In the genomic region with DNA sequence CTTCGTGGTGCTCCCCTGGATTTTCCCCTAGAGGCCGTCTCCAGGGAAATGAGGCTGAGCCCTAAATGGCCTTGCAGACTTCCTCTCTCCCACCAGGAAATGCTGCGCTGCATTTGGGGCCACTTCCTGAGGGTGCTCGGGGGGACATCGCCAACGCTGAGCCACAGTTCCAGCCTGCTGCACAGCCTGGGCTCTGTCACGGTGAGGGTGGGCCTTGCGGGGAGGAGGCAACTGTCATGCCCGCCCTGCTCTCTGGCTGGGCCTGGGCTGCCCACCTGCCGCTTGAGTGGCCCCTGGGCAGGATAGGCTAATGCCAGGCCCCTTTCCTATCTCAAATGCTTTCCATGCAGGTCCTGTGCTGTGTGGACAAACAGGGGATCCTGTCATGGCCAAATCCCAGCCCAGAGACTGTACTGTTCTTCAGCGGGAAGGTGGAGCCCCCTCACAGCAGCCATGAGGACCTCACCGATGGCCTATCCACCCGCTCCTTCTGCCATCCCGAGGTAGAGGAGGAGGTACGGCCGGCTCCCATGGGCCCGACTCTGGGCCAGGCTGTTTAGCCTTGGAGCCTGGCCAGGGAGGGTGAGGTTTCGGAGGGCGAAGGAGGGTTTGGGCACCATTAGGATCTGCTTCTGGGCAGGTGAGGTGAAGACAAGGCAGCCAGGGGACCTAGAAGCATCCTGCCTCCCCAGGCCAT, we compare ENCODE assay signal across 16 cellular contexts.
"Had no signal": no experiment of that assay in that cellular context is flagged by ENCODE, and none has a peak within 500 bp of the region (broad histone marks: within the 10 kb centered on the region; RNA-seq: fewer than 3 reads in every experiment).

No MANE protein-coding gene starts in this region.

- H3K27me3 ChIP-seq: gastroesophageal sphincter, right lobe of liver, testis, vagina had no signal

- H3K9me3 ChIP-seq: gastroesophageal sphincter, right lobe of liver, testis, vagina had no signal

- DNase-seq: activated CD4-positive, alpha-beta T cell treated with anti-CD3 and anti-CD28 coated beads, Interleukin-2, amount 50 U/mL, for 48 hours; activated CD4-positive, CD25-positive, alpha-beta regulatory T cell treated with anti-CD3 and anti-CD28 coated beads, Interleukin-2, amount 50 U/mL, for 72 hours; activated CD8-positive, alpha-beta memory T cell treated with anti-CD3 and anti-CD28 coated beads, Interleukin-2, amount 50 U/mL, for 48 hours; aorta; effector CD4-positive, alpha-beta T cell; hippocampal formation; naive thymus-derived CD8-positive, alpha-beta T cell; nucleus accumbens; stimulated activated CD4-positive, alpha-beta T cell treated with anti-CD3 and anti-CD28 coated beads, Interleukin-4, amount 100 ng/mL, for 1 hour; stimulated activated CD8-positive, alpha-beta memory T cell treated with anti-CD3 and anti-CD28 coated beads, Interleukin-4, amount 100 ng/mL, for 48 hours; stimulated activated naive CD8-positive, alpha-beta T cell treated with anti-CD3 and anti-CD28 coated beads, Interleukin-15, Interleukin-2, amounts not matched to agents 100 U/mL and 50 U/mL, for 24 hours; SW 1271; testis had no signal

- ATAC-seq: naive thymus-derived CD8-positive, alpha-beta T cell; stimulated activated naive CD8-positive, alpha-beta T cell treated with anti-CD3 and anti-CD28 coated beads, Interleukin-15, Interleukin-2, amounts not matched to agents 100 U/mL and 50 U/mL, for 24 hours had no signal

- H3K4me3 ChIP-seq: gastroesophageal sphincter, right lobe of liver, testis, vagina had no signal

- H3K4me1 ChIP-seq: vagina had no signal

- H3K27ac ChIP-seq: right lobe of liver, testis, vagina had no signal
